Comparison of ENCODE assay signal across 11 cellular contexts in the genomic region with DNA sequence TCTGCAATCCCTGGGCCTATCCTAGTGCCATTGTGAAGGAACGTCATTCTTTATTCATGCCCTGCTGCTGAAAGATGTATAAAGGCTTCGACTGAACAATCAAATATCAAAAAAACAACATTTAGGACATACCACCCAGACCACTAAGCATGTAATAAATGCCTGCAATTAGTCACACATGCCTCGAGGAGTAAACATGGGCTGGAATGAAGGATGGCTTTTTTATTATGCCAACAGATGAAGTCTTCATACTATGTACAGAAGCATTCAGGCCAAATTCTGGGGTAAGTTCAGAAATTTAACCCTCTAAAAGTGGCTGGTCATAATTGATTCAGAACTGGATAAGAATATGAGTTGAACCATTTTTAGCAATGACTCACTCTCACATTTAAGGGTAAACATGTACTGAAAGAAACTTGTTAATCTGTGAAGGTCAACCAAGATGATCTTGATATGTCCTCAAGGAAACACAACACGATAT. TPM values are rescaled to one million over a fixed set of nuclear protein-coding genes. Genes with fewer than 3 reads are reported as not detected.
DNase-seq lines count a peak whose midpoint lies in the region; ATAC-seq and TF ChIP-seq lines count a peak whose summit lies in the region.
"Had no signal": no experiment of that assay in that cellular context is flagged by ENCODE, and none has a peak within 500 bp of the region (broad histone marks: within the 10 kb centered on the region; RNA-seq: fewer than 3 reads in every experiment).

No MANE protein-coding gene starts in this region.

- peak overlapping the region; percentile 77 for H3K27ac ChIP-seq in brain microvascular endothelial cell
- H3K27ac ChIP-seq in mesodermal cell (ENCODE audit: low read depth, low read length, severe bottlenecking): peak overlapping the region; percentile 91
- H3K27ac ChIP-seq: lower lobe of right lung, sigmoid colon had no signal

- H3K4me3 ChIP-seq in brain microvascular endothelial cell (ENCODE audit: low read depth, low read length): no peak overlapping the region
- H3K4me3 ChIP-seq in mesodermal cell (ENCODE audit: extremely low read depth, insufficient read depth, low read length, poor library complexity, severe bottlenecking): no peak overlapping the region
- H3K4me3 ChIP-seq: lower lobe of right lung, sigmoid colon had no signal

- no CpG with 5 or more reads among the region's 4 CpGs for WGBS in mesodermal cell (ENCODE audit: insufficient coverage in 2 of 2), 2 experiments

- TF ChIP-seq CTCF in brain microvascular endothelial cell (IDR thresholded peaks at IDR 0.05; ENCODE audit: low read depth, low read length, missing control alignments): no peak

- no peaks in the 10 kb centered on the region for H3K9me3 ChIP-seq in mesodermal cell (ENCODE audit: control insufficient read depth, low read length)
- H3K9me3 ChIP-seq: lower lobe of right lung, sigmoid colon had no signal

- no peaks in the 10 kb centered on the region for H3K27me3 ChIP-seq in brain microvascular endothelial cell (replicated peaks)
- H3K27me3 ChIP-seq: sigmoid colon had no signal

- DNase-seq in Daoy (ENCODE audit: low read depth): peak; percentile 91
- peak; percentile 9 for DNase-seq in HT-29 (ENCODE audit: low spot score)
- peak; percentile 84 for DNase-seq in brain microvascular endothelial cell
- DNase-seq in NK-92 treated with Interleukin-12 subunit alpha and Interleukin-12 subunit beta, amount 100 ng/mL, for 24 hours (lab: John Stamatoyannopoulos, UW): no peak
- no peak for DNase-seq in retina
- DNase-seq: activated gamma-delta T cell treated with Interleukin-2 at 50 U/mL for 16 hours, lower lobe of right lung, sigmoid colon had no signal

- in situ Hi-C loops in brain microvascular endothelial cell (cut with HindIII; ENCODE audit: low pct_ligation_motif_present, low sequenced_read_pairs): no loop called here

- peaks cover 29% of the 10 kb centered on the region for H3K4me1 ChIP-seq in mesodermal cell (ENCODE audit: control insufficient read depth, insufficient read depth, low read length, poor library complexity, severe bottlenecking)
- H3K4me1 ChIP-seq: lower lobe of right lung had no signal

- H3K36me3 ChIP-seq in brain microvascular endothelial cell (replicated peaks) (no peaks in the 10 kb centered on the region), mesodermal cell (ENCODE audit: control insufficient read depth, insufficient read depth, low read length) (no peaks in the 10 kb centered on the region)
- H3K36me3 ChIP-seq: lower lobe of right lung, sigmoid colon had no signal

- ATAC-seq in GM21447 (IDR thresholded peaks at IDR 0.05; ENCODE audit: unreplicated experiment): no peak
- ATAC-seq in GM18517 (IDR thresholded peaks at IDR 0.05; ENCODE audit: unreplicated experiment): no peak
- ATAC-seq: lower lobe of right lung had no signal

RNA-seq across cellular contexts. Expression of gene FAM240B, which starts 38.1 kb away (rescaled TPM):
- not detected in 2 replicates for total RNA-seq in Daoy (2014; rRNA removed; shearing (Covaris generic))
- not detected in 2 replicates for total RNA-seq in HT-29 (2014; rRNA removed; shearing (Covaris generic))
- not detected for polyA plus RNA-seq in mesodermal cell (2013, experiment 1 of 2)
- polyA plus RNA-seq in mesodermal cell (2013, experiment 2 of 2): not detected
- total RNA-seq: lower lobe of right lung, sigmoid colon had no signal
- polyA plus RNA-seq: sigmoid colon had no signal

Comparison
In these comparisons a context has a peak if more than half of its experiments do, and no peak if none do; other contexts are left out.
1. DNase-seq: peak in Daoy (single experiment), HT-29 (single experiment) and brain microvascular endothelial cell (single experiment); none in NK-92 treated with Interleukin-12 subunit alpha and Interleukin-12 subunit beta, amount 100 ng/mL, for 24 hours (single experiment) and retina (single experiment).